Comparison of ENCODE assay signal across 11 cellular contexts in the genomic region with DNA sequence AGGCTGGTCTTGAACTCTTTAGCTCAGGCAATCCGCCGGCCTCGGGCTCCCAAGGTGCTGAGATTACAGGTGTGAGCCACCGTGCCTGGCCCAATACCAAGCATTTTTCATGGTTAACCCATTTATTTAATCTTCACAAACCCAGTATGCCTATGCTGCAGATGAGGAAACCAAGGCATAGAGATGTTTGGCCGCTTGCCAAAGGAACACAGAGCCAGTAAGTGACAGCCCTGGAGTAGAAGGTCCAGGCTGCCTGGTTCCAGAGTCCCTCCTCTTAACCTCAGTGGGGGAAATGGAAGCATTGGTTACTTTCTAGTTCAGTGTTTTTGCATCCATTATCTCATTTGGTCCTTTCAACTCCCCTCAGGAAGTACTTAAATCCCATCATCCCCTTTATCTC. TPM values are rescaled to one million over a fixed set of nuclear protein-coding genes. Genes with fewer than 3 reads are reported as not detected.
"Had no signal": no experiment of that assay in that cellular context is flagged by ENCODE, and none has a peak within 500 bp of the region (broad histone marks: within the 10 kb centered on the region; RNA-seq: fewer than 3 reads in every experiment).

No MANE protein-coding gene starts in this region.

- H3K27ac ChIP-seq: GM23248 had no signal

- H3K4me3 ChIP-seq: GM23248, HAP-1 had no signal

- FAIRE-seq: HepG2 had no signal

- H3K9ac ChIP-seq: GM23248 had no signal

- DNase-seq: GM23248, GOT3, H7, HFFc6, KG1 had no signal

- H2AFZ ChIP-seq: GM23248 had no signal

- H3K9me3 ChIP-seq: HAP-1 had no signal

- ATAC-seq: HCT116, HepG2 had no signal

RNA-seq across cellular contexts. Expression of gene ARL5C, which starts 15.3 kb away (rescaled TPM):
- total RNA-seq: GM23248, H4, H7, HepG2, HFFc6, HT-29 had no signal
- polyA plus RNA-seq: GM23248, HepG2, IgD-negative memory B cell had no signal

RNA-seq across cellular contexts. Expression of gene PLXDC1, which starts 29.9 kb away (rescaled TPM):
- total RNA-seq: GM23248, HepG2, HT-29 had no signal
- polyA plus RNA-seq: HepG2, IgD-negative memory B cell had no signal

RNA-seq across cellular contexts. Expression of gene STAC2, which starts 44.4 kb away (rescaled TPM):
- total RNA-seq: GM23248, HepG2, HFFc6 had no signal
- polyA plus RNA-seq: GM23248, HepG2, IgD-negative memory B cell had no signal
